ENCODE assay signal across 12 cellular contexts in genomic region chr2:70091364-70091763, GRCh38. TPM values are rescaled to one million over a fixed set of nuclear protein-coding genes. Genes with fewer than 3 reads are reported as not detected.
A peak's percentile ranks its signal among the peaks of the same experiment; 100 is the strongest.
DNase-seq lines count a peak whose midpoint lies in the region; ATAC-seq and TF ChIP-seq lines count a peak whose summit lies in the region.
"Had no signal": no experiment of that assay in that cellular context is flagged by ENCODE, and none has a peak within 500 bp of the region (broad histone marks: within the 10 kb centered on the region; RNA-seq: fewer than 3 reads in every experiment).

No MANE protein-coding gene starts in this region.

- H3K4me1 Mint-ChIP-seq in CD4-positive, alpha-beta T cell (ENCODE audit: low read depth): peaks cover 70% of the 10 kb centered on the region
- H3K4me1 Mint-ChIP-seq in IgD-negative memory B cell (peaks cover 33 to 49% (median 38%) of the 10 kb centered on the region in 3 donors), brain (peaks cover 40% of the 10 kb centered on the region), progenitor cell of endocrine pancreas (ENCODE audit: low read depth) (peaks cover 8% of the 10 kb centered on the region)

- peak overlapping the region; percentile 63 for H3K4me3 Mint-ChIP-seq in CD4-positive, alpha-beta T cell
- H3K4me3 Mint-ChIP-seq in IgD-negative memory B cell: peak overlapping the region in 3 of 4 donors; percentile 52 to 70 (median 65)
- peak overlapping the region in 1 of 5 experiments; percentile 22 for H3K4me3 Mint-ChIP-seq in brain
- no peak overlapping the region for H3K4me3 Mint-ChIP-seq in progenitor cell of endocrine pancreas (ENCODE audit: low read depth)

- peaks cover 4% of the 10 kb centered on the region for H3K27me3 Mint-ChIP-seq in CD4-positive, alpha-beta T cell
- H3K27me3 Mint-ChIP-seq in IgD-negative memory B cell (no peaks in the 10 kb centered on the region), brain (peaks cover 14% of the 10 kb centered on the region), progenitor cell of endocrine pancreas (no peaks in the 10 kb centered on the region)

- H3K27ac ChIP-seq in CD4-positive, alpha-beta T cell (ENCODE audit: low read depth, low read length): peak overlapping the region; percentile 100

- no peak for TF ChIP-seq CTCF in CD4-positive, alpha-beta T cell (IDR thresholded peaks at IDR 0.05)
- TF ChIP-seq CTCF in brain (conservative IDR thresholded peaks at IDR 0.05) (no peak), progenitor cell of endocrine pancreas (IDR thresholded peaks at IDR 0.05; ENCODE audit: unreplicated experiment) (no peak)

- no peaks in the 10 kb centered on the region for H3K9me3 Mint-ChIP-seq in CD4-positive, alpha-beta T cell
- H3K9me3 Mint-ChIP-seq in IgD-negative memory B cell (no peaks in the 10 kb centered on the region), brain (peaks cover 0 to 16% (median 6%) of the 10 kb centered on the region in 5 experiments), progenitor cell of endocrine pancreas (ENCODE audit: low read depth) (no peaks in the 10 kb centered on the region)

- H3K9me3 ChIP-seq in CD4-positive, alpha-beta T cell (ENCODE audit: control insufficient read depth, low read length): no peaks in the 10 kb centered on the region

- POLR2A ChIA-PET in CD4-positive, alpha-beta T cell (lab: Charles Lee): interaction anchor here (0.7 to 15.0 kb wide), 10 partner anchors 13 to 177 kb away, joined by 3 to 932 read pairs (median 10); partner anchors contain the start of genes C2orf42 and MXD1

- no peaks in the 10 kb centered on the region for H3K27me3 ChIP-seq in CD4-positive, alpha-beta T cell (ENCODE audit: control insufficient read depth, insufficient read depth, low read length)

- CTCF ChIA-PET in CD4-positive, alpha-beta T cell (lab: Charles Lee): interaction anchor here (0.9 to 2.2 kb wide), 5 partner anchors 13 to 51 kb away, joined by 3 to 8 read pairs (median 3); no protein-coding TSS in a partner anchor

- no peak for ATAC-seq in CD4-positive, alpha-beta T cell (ENCODE audit: poor library complexity)
- ATAC-seq in GM18870 (IDR thresholded peaks at IDR 0.05; ENCODE audit: unreplicated experiment): no peak
- ATAC-seq: SK-N-SH treated with all-trans-retinoic acid at 6 μM for 48 hours had no signal

- no peak for DNase-seq in CD4-positive, alpha-beta T cell
- DNase-seq in progenitor cell of endocrine pancreas (ENCODE audit: low spot score, unreplicated experiment) (no peak), NOMO-1 (lab: John Stamatoyannopoulos, UW; ENCODE audit: unreplicated experiment in 2 of 2) (no peak)
- DNase-seq in central memory CD4-positive, alpha-beta T cell: no peak
- DNase-seq: caudate nucleus, GOT3, NCI-H1436, NCI-H82 had no signal

- peak overlapping the region; percentile 100 for H3K27ac Mint-ChIP-seq in CD4-positive, alpha-beta T cell
- peak overlapping the region; percentile 16 to 94 (median 59) for H3K27ac Mint-ChIP-seq in IgD-negative memory B cell
- H3K27ac Mint-ChIP-seq in brain: peak overlapping the region in 4 of 5 experiments; percentile 8 to 79 (median 30)
- H3K27ac Mint-ChIP-seq in progenitor cell of endocrine pancreas: peak overlapping the region; percentile 22

- intact Hi-C loops in CD4-positive, alpha-beta T cell (cut with DNase I, micrococcal nuclease): no loop called here

- peaks cover 43% of the 10 kb centered on the region for H3K36me3 Mint-ChIP-seq in CD4-positive, alpha-beta T cell (ENCODE audit: low read depth)
- H3K36me3 Mint-ChIP-seq in IgD-negative memory B cell (peaks cover 11% of the 10 kb centered on the region), brain (peaks cover 39% of the 10 kb centered on the region), progenitor cell of endocrine pancreas (ENCODE audit: insufficient read depth) (peaks cover 23% of the 10 kb centered on the region)

RNA-seq across cellular contexts. Expression of gene PCBP1, which starts 4.1 kb away (rescaled TPM):
- 100 to 1,000 TPM; 228 to 233 TPM for total RNA-seq in CD4-positive, alpha-beta T cell
- 123 TPM for polyA plus RNA-seq in IgD-negative memory B cell
- 363 TPM for polyA plus RNA-seq in brain (ENCODE audit: insufficient read depth, low read depth, low replicate concordance)
- total RNA-seq in progenitor cell of endocrine pancreas: 295 and 305 TPM in 2 replicates

Comparison
In these comparisons a context has a peak if more than half of its experiments do, and no peak if none do; other contexts are left out.
1. H3K27ac Mint-ChIP-seq: peak in every context shown above with its lines; median percentile 100 in CD4-positive, alpha-beta T cell; 59 in IgD-negative memory B cell; 30 in brain; 22 in progenitor cell of endocrine pancreas.